Comparison of ENCODE assay signal across 8 cellular contexts in the genomic region with DNA sequence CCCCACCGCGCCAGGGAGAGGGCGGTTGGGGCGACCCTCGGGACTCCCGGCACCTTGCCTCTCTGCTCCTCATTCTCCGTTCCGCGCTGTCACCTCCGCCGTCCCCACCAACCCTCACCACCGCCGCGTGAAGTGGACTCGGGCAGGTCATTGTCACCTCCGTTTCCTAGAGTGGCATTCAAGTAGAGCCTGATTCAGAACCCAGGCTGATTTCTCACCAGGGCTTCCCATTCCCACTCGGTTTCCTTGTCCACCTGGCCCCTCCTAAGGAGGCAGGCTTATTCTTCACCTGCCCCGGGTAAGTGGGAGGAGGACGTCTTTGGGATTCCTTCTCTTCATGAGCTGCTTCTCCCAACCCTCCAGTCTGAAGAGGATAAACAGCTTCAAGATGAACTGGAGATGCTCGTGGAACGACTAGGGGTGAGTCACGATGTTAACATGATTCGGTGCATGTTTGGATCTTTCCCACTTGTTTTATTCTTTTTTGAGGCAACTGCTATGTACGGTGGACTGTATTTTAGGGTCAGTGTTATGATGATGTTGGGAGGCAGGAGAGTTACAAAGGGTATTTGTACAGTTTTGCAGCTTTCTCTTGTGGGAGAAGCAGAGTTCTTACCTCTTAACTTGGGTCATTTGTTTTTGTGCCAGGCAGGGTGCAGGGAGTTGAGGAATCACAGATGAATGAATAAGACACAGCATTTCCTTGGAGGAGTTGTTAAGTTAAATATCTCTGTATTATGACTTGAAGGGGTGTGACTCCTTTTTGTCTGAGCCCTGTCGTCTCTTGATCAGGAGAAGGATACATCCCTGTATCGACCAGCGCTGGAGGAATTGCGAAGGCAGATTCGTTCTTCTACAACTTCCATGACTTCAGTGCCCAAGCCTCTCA. TPM values are rescaled to one million over a fixed set of nuclear protein-coding genes. Genes with fewer than 3 reads are reported as not detected.
A peak's percentile ranks its signal among the peaks of the same experiment; 100 is the strongest.
DNase-seq lines count a peak whose midpoint lies in the region; ATAC-seq, FAIRE-seq and TF ChIP-seq lines count a peak whose summit lies in the region.

No MANE protein-coding gene starts in this region.

- H3K36me3 ChIP-seq in DND-41 (ENCODE audit: insufficient read depth, low read length) (peaks cover 55% of the 10 kb centered on the region), lung (ENCODE audit: control insufficient read depth in 2 of 2, insufficient read depth in 2 of 2, low read length in 2 of 2) (peaks cover 30 to 32% of the 10 kb centered on the region in 2 donors), vagina (peaks cover 0 to 45% of the 10 kb centered on the region in 2 donors)

- H3K27me3 Mint-ChIP-seq in IgD-negative memory B cell (no peaks in the 10 kb centered on the region), brain (peaks cover 10% of the 10 kb centered on the region)

- H3K4me3 ChIP-seq in DND-41 (ENCODE audit: low read depth in 1 of 2, low read length in 2 of 2) (peak overlapping the region; percentile 51 to 92), lung (peak overlapping the region; percentile 100), vagina (peak overlapping the region; percentile 89 to 90)

- H3K4me1 Mint-ChIP-seq in IgD-negative memory B cell (peaks cover 6 to 18% (median 12%) of the 10 kb centered on the region in 3 donors), brain (peaks cover 35% of the 10 kb centered on the region)

- H4K20me1 ChIP-seq in DND-41 (ENCODE audit: insufficient read depth, low read length) = peaks cover 32% of the 10 kb centered on the region; the same call in 1 of the 2 replicates

- TF ChIP-seq POLR2A in vagina (IDR thresholded peaks at IDR 0.05) = no peak
- no peak for TF ChIP-seq POLR2A in GM12891 (IDR thresholded peaks at IDR 0.05; ENCODE audit: low read depth, low read length)

- no peak for TF ChIP-seq CTCF in DND-41 (IDR thresholded peaks at IDR 0.05; ENCODE audit: borderline replicate concordance, extremely low read depth, low read length, poor library complexity, severe bottlenecking)
- TF ChIP-seq CTCF in brain (conservative IDR thresholded peaks at IDR 0.05) = no peak
- no peak for TF ChIP-seq CTCF in lung (IDR thresholded peaks at IDR 0.05; ENCODE audit: control extremely low read depth, extremely low read depth)
- peak in 1 of 3 experiments; percentile 9 for TF ChIP-seq CTCF in vagina (IDR thresholded peaks at IDR 0.05)

- H3K4me2 ChIP-seq in DND-41 (ENCODE audit: insufficient read depth, low read length) = peak overlapping the region; percentile 73

- FAIRE-seq in GM12891 (lab: Jason Lieb, UNC) = no peak

- no peaks in the 10 kb centered on the region for H3K27me3 ChIP-seq in DND-41 (ENCODE audit: insufficient read depth, low read length, poor library complexity)
- no peaks in the 10 kb centered on the region for H3K27me3 ChIP-seq in lung (ENCODE audit: control insufficient read depth, insufficient read depth)
- no peaks in the 10 kb centered on the region for H3K27me3 ChIP-seq in vagina

- H3K27ac Mint-ChIP-seq in IgD-negative memory B cell = peak overlapping the region; percentile 46 to 84 (median 84)
- H3K27ac Mint-ChIP-seq in brain = peak overlapping the region; percentile 83 to 96 (median 88)

- H3K4me1 ChIP-seq in DND-41 (ENCODE audit: insufficient read depth, low read length) = peaks cover 34% of the 10 kb centered on the region
- peaks cover 0 to 5% of the 10 kb centered on the region in 2 donors for H3K4me1 ChIP-seq in lung (ENCODE audit: control insufficient read depth in 2 of 2, insufficient read depth in 2 of 2, low read length in 2 of 2)
- H3K4me1 ChIP-seq in vagina = peaks cover 16% of the 10 kb centered on the region

- intact Hi-C loops in vagina (cut with DNase I) = no loop called here

- no peak for DNase-seq in DND-41
- DNase-seq in lung (ENCODE audit: low spot score) = no peak
- no peak for DNase-seq in vagina (ENCODE audit: extremely low spot score in 2 of 2)
- DNase-seq in NCI-H1436 (lab: John Stamatoyannopoulos, UW) = no peak
- no peak for DNase-seq in GM12891 (ENCODE audit: insufficient read length, low spot score)

- peak overlapping the region; percentile 60; the same call in 1 of the 2 replicates for H2AFZ ChIP-seq in DND-41 (ENCODE audit: low read depth, low read length)

- 18 to 22% methylated on average over 27 to 29 of the region's 29 CpGs for WGBS in lung, 2 donors

- H3K9ac ChIP-seq in DND-41 (ENCODE audit: low read depth, low read length) = peak overlapping the region; percentile 81

- ATAC-seq in DND-41 (ENCODE audit: insufficient read depth, low read depth) = no peak; the same call in 2 of the 3 replicates
- peak; percentile 4 for ATAC-seq in lung (ENCODE audit: insufficient read depth, low FRiP score)
- no peak for ATAC-seq in HG02610 (IDR thresholded peaks at IDR 0.05; ENCODE audit: unreplicated experiment)

- H3K9me3 Mint-ChIP-seq in IgD-negative memory B cell = no peaks in the 10 kb centered on the region
- peaks cover 0 to 6% (median 0%) of the 10 kb centered on the region in 5 experiments for H3K9me3 Mint-ChIP-seq in brain

- H3K4me3 Mint-ChIP-seq in IgD-negative memory B cell = peak overlapping the region; percentile 87 to 97 (median 93)
- H3K4me3 Mint-ChIP-seq in brain = peak overlapping the region; percentile 89 to 100 (median 93)

- H3K36me3 Mint-ChIP-seq in IgD-negative memory B cell (peaks cover 2% of the 10 kb centered on the region), brain (peaks cover 53% of the 10 kb centered on the region)

- H3K79me2 ChIP-seq in DND-41 (ENCODE audit: insufficient read depth, low read length) = peaks cover 49% of the 10 kb centered on the region

- no peaks in the 10 kb centered on the region for H3K9me3 ChIP-seq in DND-41 (ENCODE audit: insufficient read depth, low read length, severe bottlenecking)
- H3K9me3 ChIP-seq in lung (ENCODE audit: control insufficient read depth in 2 of 2, insufficient read depth in 1 of 2, low read length in 1 of 2) = no peaks in the 10 kb centered on the region
- no peaks in the 10 kb centered on the region for H3K9me3 ChIP-seq in vagina

- H3K27ac ChIP-seq in DND-41 (ENCODE audit: low read length) (peak overlapping the region; percentile 78), lung (ENCODE audit: low read depth in 1 of 2, low read length in 1 of 2) (peak overlapping the region; percentile 36 to 80), vagina (peak overlapping the region; percentile 69)

TF ChIP-seq in GM12891, 5 proteins besides CTCF, POLR2A, EP300 and RAD21:
- TF ChIP-seq POU2F2 (IDR thresholded peaks at IDR 0.05; ENCODE audit: low read depth, low read length) (no peak), TAF1 (IDR thresholded peaks at IDR 0.05; ENCODE audit: low read depth, low read length) (no peak), POLR2AphosphoS5 (IDR thresholded peaks at IDR 0.05; ENCODE audit: low read depth, low read length) (no peak), PAX5 (IDR thresholded peaks at IDR 0.05; ENCODE audit: insufficient read depth, low read length, severe bottlenecking) (no peak), SPI1 (IDR thresholded peaks at IDR 0.05; ENCODE audit: low read depth, low read length) (no peak)

RNA-seq across cellular contexts. Expression of a gene that starts 0.7 kb away (rescaled TPM):
- polyA plus RNA-seq in IgD-negative memory B cell (143 TPM), brain (ENCODE audit: insufficient read depth, low read depth, low replicate concordance) (325 TPM), lung (100 to 1,000 TPM in 1 of 2 donors, 10 to 100 TPM in 1; 78.7 to 222 TPM)
- total RNA-seq in lung (100 to 1,000 TPM; 119 to 214 TPM), vagina (108 TPM)
- polyA plus RNA-seq in GM12891 (2012; ENCODE audit: low read depth, missing spikeins) = 152 TPM

RNA-seq across cellular contexts. Expression of a gene that starts 14.7 kb away (rescaled TPM):
- polyA plus RNA-seq in IgD-negative memory B cell = 28.0 TPM
- polyA plus RNA-seq in brain (ENCODE audit: insufficient read depth, low read depth, low replicate concordance) = 183 TPM
- 100 to 1,000 TPM; 211 to 419 TPM for total RNA-seq in lung
- polyA plus RNA-seq in lung = 100 to 1,000 TPM; 201 to 241 TPM
- total RNA-seq in vagina = 207 TPM
- 158 TPM for polyA plus RNA-seq in GM12891 (2012; ENCODE audit: low read depth, missing spikeins)

RNA-seq across cellular contexts. Expression of a gene that starts 23.9 kb away (rescaled TPM):
- polyA plus RNA-seq in IgD-negative memory B cell (not detected), brain (ENCODE audit: insufficient read depth, low read depth, low replicate concordance) (9.5 TPM), lung (not detected)
- total RNA-seq in lung (under 1 TPM in 1 of 2 donors, not detected in 1; 0.15 TPM), vagina (1.7 TPM)
- not detected for polyA plus RNA-seq in GM12891 (2012; ENCODE audit: low read depth, missing spikeins)

RNA-seq across cellular contexts. Expression of a gene that starts 37.7 kb away (rescaled TPM):
- polyA plus RNA-seq in IgD-negative memory B cell (2.6 TPM), brain (ENCODE audit: insufficient read depth, low read depth, low replicate concordance) (71.5 TPM), lung (10 to 100 TPM; 12.9 to 15.5 TPM)
- total RNA-seq in lung (10 to 100 TPM; 15.8 to 21.4 TPM), vagina (28.5 TPM)
- polyA plus RNA-seq in GM12891 (2012; ENCODE audit: low read depth, missing spikeins) = 2.1 TPM

RNA-seq across cellular contexts. Expression of a gene that starts 38.4 kb away (rescaled TPM):
- polyA plus RNA-seq in IgD-negative memory B cell = not detected
- polyA plus RNA-seq in brain (ENCODE audit: insufficient read depth, low read depth, low replicate concordance) = 94.8 TPM
- under 1 TPM; 0.23 to 0.58 TPM for total RNA-seq in lung
- under 1 TPM; 0.03 to 0.12 TPM for polyA plus RNA-seq in lung
- not detected for total RNA-seq in vagina
- not detected for polyA plus RNA-seq in GM12891 (2012; ENCODE audit: low read depth, missing spikeins)

Comparison
In these comparisons a context has a peak if more than half of its experiments do, and no peak if none do; other contexts are left out.
1. RNA of a gene that starts 23.9 kb away (polyA plus RNA-seq): 9.5 TPM in brain (single experiment); not detected in IgD-negative memory B cell (single experiment) and not detected in lung; every median in the first group is over 10 times any median in the second.
2. Peak in every context shown above with its lines, with median percentiles within 50 percentile points of each other: H3K27ac ChIP-seq and H3K4me3 ChIP-seq.